ENCODE assay signal across 7 cellular contexts in genomic region chr1:41086921-41087320, GRCh38.
"Had no signal": no experiment of that assay in that cellular context is flagged by ENCODE, and none has a peak within 500 bp of the region (broad histone marks: within the 10 kb centered on the region; RNA-seq: fewer than 3 reads in every experiment).

No MANE protein-coding gene starts in this region.

- H3K4me2 ChIP-seq: GM23338 had no signal

- H3K4me3 ChIP-seq: GM23338 had no signal

- ATAC-seq: GM23338, HepG2 had no signal

- DNase-seq: HCEC 1CT, HFFc6, KG1 had no signal

- FAIRE-seq: H1, HepG2 had no signal

- H3K27ac ChIP-seq: HL-60 had no signal

- H2AFZ ChIP-seq: GM23338 had no signal
